ENCODE assay signal across 14 cellular contexts in the genomic region with DNA sequence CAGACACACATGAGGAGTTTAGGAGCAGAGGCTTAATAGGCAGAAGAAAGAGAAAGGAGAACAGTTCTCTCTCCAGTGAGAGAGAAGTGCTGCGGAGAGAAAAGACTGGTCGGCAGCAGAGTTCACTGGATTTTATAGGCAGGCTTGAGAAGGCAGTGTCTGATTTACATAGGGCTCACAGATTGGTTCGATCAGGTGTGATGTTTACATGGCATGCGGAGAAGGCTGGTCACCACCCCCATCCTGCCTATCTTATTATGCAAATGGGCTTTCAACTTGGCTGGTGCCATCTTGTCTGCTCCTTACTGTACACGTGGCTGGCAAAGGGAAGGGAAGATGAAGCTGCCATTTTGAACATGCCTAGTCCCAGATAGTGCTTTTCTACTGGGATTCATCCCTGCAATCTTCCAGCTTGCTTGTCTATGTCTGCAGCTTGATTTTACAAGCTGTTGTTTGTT.
DNase-seq lines count a peak whose midpoint lies in the region; ATAC-seq, FAIRE-seq and TF ChIP-seq lines count a peak whose summit lies in the region.
"Had no signal": no experiment of that assay in that cellular context is flagged by ENCODE, and none has a peak within 500 bp of the region (broad histone marks: within the 10 kb centered on the region; RNA-seq: fewer than 3 reads in every experiment).

No MANE protein-coding gene starts in this region.

- H3K9me3 Mint-ChIP-seq in HFFc6 = peaks cover 7% of the 10 kb centered on the region

- H3K9me3 ChIP-seq in A549 (no peaks in the 10 kb centered on the region; the same call in 2 of the 3 replicates), iPS DF 6.9 (ENCODE audit: control insufficient read depth, insufficient read depth, low read length) (no peaks in the 10 kb centered on the region)
- H3K9me3 ChIP-seq: BLaER1 treated with 17β-estradiol and CSF1 and Interleukin-3, amounts not matched to agents 10 nM and 100 nM had no signal

- CTCF ChIA-PET in A549 (lab: Yijun Ruan, JAX) = interaction anchor here (1.2 to 2.0 kb wide), 2 partner anchors 49 to 74 kb away, joined by 4 to 9 read pairs; no protein-coding TSS in a partner anchor

- H3K27ac ChIP-seq in A549 (peak overlapping the region; percentile 90 to 97), iPS DF 6.9 (ENCODE audit: low read length) (no peak overlapping the region)
- H3K27ac ChIP-seq: BLaER1 treated with 17β-estradiol and CSF1 and Interleukin-3, amounts not matched to agents 10 nM and 100 nM had no signal

- H3K4me3 Mint-ChIP-seq in HFFc6 = no peak overlapping the region; the same call in 1 of the 2 replicates

- no peak for TF ChIP-seq CTCF in A549 (IDR thresholded peaks at IDR 0.05)
- TF ChIP-seq CTCF in HFFc6 (IDR thresholded peaks at IDR 0.05) = no peak

- POLR2A ChIA-PET in A549 (lab: Yijun Ruan, JAX) = no interaction called here

- 91% methylated on average over 5 of the region's 5 CpGs for WGBS in A549 (ENCODE audit: missing lambda C conversion rate)
- no CpG with 5 or more reads among the region's 5 CpGs for WGBS in iPS DF 6.9 (ENCODE audit: insufficient coverage, insufficient read length)

- peak in 1 of 2 experiments; percentile 38 for DNase-seq in A549 (ENCODE audit: low read depth in 1 of 2, low spot score in 1 of 2)
- no peak for DNase-seq in HFFc6
- DNase-seq in RPMI7951 (ENCODE audit: low read depth) = peak; percentile 98
- DNase-seq in iPS DF 6.9 (ENCODE audit: low read depth, low spot score) = peak; percentile 84
- DNase-seq in LoVo (ENCODE audit: low spot score) = no peak
- no peak for DNase-seq in activated CD4-positive, CD25-positive, alpha-beta regulatory T cell (lab: John Stamatoyannopoulos, UW)
- DNase-seq in activated T-cell treated with anti-CD3 and anti-CD28 coated beads for 4 hours = no peak
- no peak for DNase-seq in 8988T
- DNase-seq: activated CD4-positive, alpha-beta T cell treated with anti-CD3 and anti-CD28 coated beads for 48 hours; activated naive CD4-positive, alpha-beta T cell treated with Interleukin-2 at 50 U/mL for 16 hours had no signal

- no peaks in the 10 kb centered on the region for H3K36me3 ChIP-seq in iPS DF 6.9 (ENCODE audit: control insufficient read depth, insufficient read depth, low read length)
- H3K36me3 ChIP-seq: BLaER1 treated with 17β-estradiol and CSF1 and Interleukin-3, amounts not matched to agents 10 nM and 100 nM had no signal

- peaks cover 39% of the 10 kb centered on the region for H3K4me1 ChIP-seq in A549
- H3K4me1 ChIP-seq in iPS DF 6.9 (ENCODE audit: control insufficient read depth, insufficient read depth, low read length) = peaks cover 4% of the 10 kb centered on the region; the same call in 1 of the 2 replicates

- peak overlapping the region; percentile 95 for H3K27ac Mint-ChIP-seq in HFFc6

- TF ChIP-seq POLR2A in A549 (IDR thresholded peaks at IDR 0.05; ENCODE audit: low read length) = no peak

- TF ChIP-seq EP300 in A549 (IDR thresholded peaks at IDR 0.05) = no peak

- no peak for TF ChIP-seq RAD21 in A549 (conservative IDR thresholded peaks at IDR 0.05 in 1 of 2, IDR thresholded peaks at IDR 0.05 in 1 of 2)

- peaks cover 9% of the 10 kb centered on the region for H3K36me3 Mint-ChIP-seq in HFFc6 (ENCODE audit: low read depth)

- no peak overlapping the region for H3K4me3 ChIP-seq in A549
- peak overlapping the region; percentile 89; the same call in 1 of the 2 replicates for H3K4me3 ChIP-seq in iPS DF 6.9 (ENCODE audit: low read length)
- H3K4me3 ChIP-seq: BLaER1 treated with 17β-estradiol and CSF1 and Interleukin-3, amounts not matched to agents 10 nM and 100 nM had no signal

- no peaks in the 10 kb centered on the region for H3K27me3 ChIP-seq in iPS DF 6.9 (ENCODE audit: control insufficient read depth, insufficient read depth, low read length)
- H3K27me3 ChIP-seq: BLaER1 treated with 17β-estradiol and CSF1 and Interleukin-3, amounts not matched to agents 10 nM and 100 nM had no signal

- H3K4me1 Mint-ChIP-seq in HFFc6 (ENCODE audit: low read depth) = peaks cover 59% of the 10 kb centered on the region

- FAIRE-seq in A549 (lab: Jason Lieb, UNC) = no peak
- FAIRE-seq: HTR-8/SVneo had no signal

- H3K4me2 ChIP-seq in A549 = peak overlapping the region; percentile 84

- ATAC-seq in A549 = no peak
- ATAC-seq: left lobe of liver, Right ventricle myocardium inferior had no signal

- no peaks in the 10 kb centered on the region for H3K27me3 Mint-ChIP-seq in HFFc6 (ENCODE audit: insufficient read depth)

TF ChIP-seq in A549, 52 proteins besides CTCF, POLR2A, EP300 and RAD21:
- TF ChIP-seq NFE2L2 (conservative IDR thresholded peaks at IDR 0.05; ENCODE audit: low read length) (no peak), ZSCAN20 (CRISPR knock-in tag; IDR thresholded peaks at IDR 0.05) (no peak), HOXA7 (CRISPR knock-in tag; IDR thresholded peaks at IDR 0.05) (no peak), ZC3H11A (IDR thresholded peaks at IDR 0.05) (no peak), RCOR1 (IDR thresholded peaks at IDR 0.05; ENCODE audit: low read depth, low read length) (no peak), MAZ (IDR thresholded peaks at IDR 0.05; ENCODE audit: borderline replicate concordance, low read depth, low read length) (no peak), NPAS2 (CRISPR knock-in tag; IDR thresholded peaks at IDR 0.05; ENCODE audit: borderline replicate concordance) (no peak), TFCP2L1 (CRISPR knock-in tag; IDR thresholded peaks at IDR 0.05) (no peak), RNF2 (IDR thresholded peaks at IDR 0.05; ENCODE audit: borderline replicate concordance, low read depth) (no peak), CEBPB (IDR thresholded peaks at IDR 0.05) (no peak), BHLHE40 (IDR thresholded peaks at IDR 0.05; ENCODE audit: low read depth, low read length) (no peak), EHMT2 (IDR thresholded peaks at IDR 0.05; ENCODE audit: low read depth) (no peak), RFX5 (IDR thresholded peaks at IDR 0.05) (no peak), HOXB13 (CRISPR knock-in tag; IDR thresholded peaks at IDR 0.05; ENCODE audit: low read depth) (no peak), ZNF302 (CRISPR knock-in tag; IDR thresholded peaks at IDR 0.05) (no peak)
- TF ChIP-seq, protein P1, sequence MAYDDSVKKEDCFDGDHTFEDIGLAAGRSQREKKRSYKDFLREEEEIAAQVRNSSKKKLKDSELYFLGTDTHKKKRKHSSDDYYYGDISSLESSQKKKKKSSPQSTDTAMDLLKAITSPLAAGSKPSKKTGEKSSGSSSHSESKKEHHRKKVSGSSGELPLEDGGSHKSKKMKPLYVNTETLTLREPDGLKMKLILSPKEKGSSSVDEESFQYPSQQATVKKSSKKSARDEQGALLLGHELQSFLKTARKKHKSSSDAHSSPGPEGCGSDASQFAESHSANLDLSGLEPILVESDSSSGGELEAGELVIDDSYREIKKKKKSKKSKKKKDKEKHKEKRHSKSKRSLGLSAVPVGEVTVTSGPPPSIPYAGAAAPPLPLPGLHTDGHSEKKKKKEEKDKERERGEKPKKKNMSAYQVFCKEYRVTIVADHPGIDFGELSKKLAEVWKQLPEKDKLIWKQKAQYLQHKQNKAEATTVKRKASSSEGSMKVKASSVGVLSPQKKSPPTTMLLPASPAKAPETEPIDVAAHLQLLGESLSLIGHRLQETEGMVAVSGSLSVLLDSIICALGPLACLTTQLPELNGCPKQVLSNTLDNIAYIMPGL (CRISPR knock-in tag; IDR thresholded peaks at IDR 0.05; ENCODE audit: borderline replicate concordance) = no peak
- TF ChIP-seq, protein P2, sequence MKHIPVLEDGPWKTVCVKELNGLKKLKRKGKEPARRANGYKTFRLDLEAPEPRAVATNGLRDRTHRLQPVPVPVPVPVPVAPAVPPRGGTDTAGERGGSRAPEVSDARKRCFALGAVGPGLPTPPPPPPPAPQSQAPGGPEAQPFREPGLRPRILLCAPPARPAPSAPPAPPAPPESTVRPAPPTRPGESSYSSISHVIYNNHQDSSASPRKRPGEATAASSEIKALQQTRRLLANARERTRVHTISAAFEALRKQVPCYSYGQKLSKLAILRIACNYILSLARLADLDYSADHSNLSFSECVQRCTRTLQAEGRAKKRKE (CRISPR knock-in tag; IDR thresholded peaks at IDR 0.05; ENCODE audit: low read depth) = no peak

Comparison
In these comparisons a context has a peak if more than half of its experiments do, and no peak if none do; other contexts are left out.
1. DNase-seq: peak in RPMI7951 (single experiment) and iPS DF 6.9 (single experiment); none in HFFc6 (single experiment), LoVo (single experiment), activated CD4-positive, CD25-positive, alpha-beta regulatory T cell (0 of 4), activated T-cell treated with anti-CD3 and anti-CD28 coated beads for 4 hours (single experiment) and 8988T (single experiment).